ENCODE assay signal across 1 cellular context in genomic region chr1:21517161-21517589, GRCh38.
TF ChIP-seq lines count a peak whose summit lies in the region.

No MANE protein-coding gene starts in this region.

TF ChIP-seq in H1, 55 proteins besides CTCF, POLR2A, EP300 and RAD21:
- no peak for TF ChIP-seq PHF8 (conservative IDR thresholded peaks at IDR 0.05; ENCODE audit: low read depth, low read length)
- peak; percentile 51; the same call in 1 of the 2 replicates for TF ChIP-seq CEBPB (IDR thresholded peaks at IDR 0.05; ENCODE audit: low read depth, low read length)
